ENCODE assay signal across 30 cellular contexts in genomic region chr1:22291926-22292788, GRCh38.
DNase-seq lines count a peak whose midpoint lies in the region; ATAC-seq, FAIRE-seq and TF ChIP-seq lines count a peak whose summit lies in the region.
"Had no signal": no experiment of that assay in that cellular context is flagged by ENCODE, and none has a peak within 500 bp of the region (broad histone marks: within the 10 kb centered on the region; RNA-seq: fewer than 3 reads in every experiment).

No MANE protein-coding gene starts in this region.

- H3K79me2 ChIP-seq in H1 (ENCODE audit: control insufficient read depth in 1 of 2, insufficient read depth in 2 of 2, low read length in 2 of 2): no peaks in the 10 kb centered on the region

- H3K23ac ChIP-seq in H1 (ENCODE audit: insufficient read length): no peak overlapping the region

- WGBS in H1 (ENCODE audit: extremely low coverage in 1 of 2, insufficient coverage in 1 of 2, insufficient read length in 1 of 2, insufficient replicate concordance in 2 of 2, low coverage in 1 of 2, low lambda C conversion rate in 2 of 2, missing lambda C conversion rate in 1 of 2), 2 experiments: 87% methylated on average over 17 of the region's 17 CpGs; no CpG with 5 or more reads in 1 of the 2 experiments
- 20 to 57% methylated on average over 17 of the region's 17 CpGs for WGBS in sigmoid colon, 2 donors

- H3K4me2 ChIP-seq in H1 (ENCODE audit: insufficient read depth in 1 of 2, low read depth in 2 of 2, low read length in 2 of 2): no peak overlapping the region
- H3K4me2 ChIP-seq: BLaER1 treated with 17β-estradiol and CSF1 and Interleukin-3, amounts not matched to agents 10 nM and 100 nM had no signal

- H3K4me3 ChIP-seq in H1 (ENCODE audit: extremely low read depth in 1 of 4, insufficient read depth in 2 of 4, low read depth in 3 of 4, low read length in 4 of 4) (no peak overlapping the region), sigmoid colon (no peak overlapping the region)
- H3K4me3 ChIP-seq: BLaER1 treated with 17β-estradiol and CSF1 and Interleukin-3, amounts not matched to agents 10 nM and 100 nM; esophagus muscularis mucosa; gastrocnemius medialis; right atrium auricular region; SJSA1; upper lobe of right lung had no signal

- H2BK12ac ChIP-seq in H1 (ENCODE audit: low read depth, low read length): no peak overlapping the region

- POLR2A ChIA-PET in H1 (lab: Charles Lee; ENCODE audit: partially characterized antibody): no interaction called here

- CTCF ChIA-PET in activated CD8-positive, alpha-beta memory T cell treated with anti-CD3 and anti-CD28 coated beads, Interleukin-2, amount 10 ng/mL, durations not matched to agents 7 days and 5 days (lab: Charles Lee): no interaction called here
- CTCF ChIA-PET in H1 (lab: Charles Lee; ENCODE audit: partially characterized antibody): interaction anchor here (0.7 to 3.1 kb wide), 13 partner anchors 10 to 263 kb away, joined by 3 to 15 read pairs (median 4); no protein-coding TSS in a partner anchor

- no peak for FAIRE-seq in H1 (lab: Jason Lieb, UNC)
- FAIRE-seq: G401.6, GM18507, HTR-8/SVneo, keratinocyte had no signal

- no peaks in the 10 kb centered on the region for H3K27me3 ChIP-seq in H1 (replicated peaks in 1 of 4; ENCODE audit: control insufficient read depth in 3 of 4, extremely low read depth in 1 of 4, insufficient read depth in 3 of 4, low read length in 3 of 4)
- H3K27me3 ChIP-seq in sigmoid colon: peaks cover 0 to 17% (median 0%) of the 10 kb centered on the region in 3 donors
- H3K27me3 ChIP-seq: BLaER1 treated with 17β-estradiol and CSF1 and Interleukin-3, amounts not matched to agents 10 nM and 100 nM; right atrium auricular region; SJSA1 had no signal

- no peak overlapping the region for H3K4ac ChIP-seq in H1 (replicated peaks; ENCODE audit: insufficient read length, low read depth, low read length)

- no peak overlapping the region for H4K91ac ChIP-seq in H1 (replicated peaks; ENCODE audit: insufficient read length, low read length)

- no peaks in the 10 kb centered on the region for H3K36me3 Mint-ChIP-seq in activated CD8-positive, alpha-beta memory T cell treated with anti-CD3 and anti-CD28 coated beads, Interleukin-2, amount 10 ng/mL, durations not matched to agents 7 days and 5 days
- H3K36me3 Mint-ChIP-seq in nephron (ENCODE audit: low read depth): no peaks in the 10 kb centered on the region

- no peaks in the 10 kb centered on the region for H4K20me1 ChIP-seq in H1 (replicated peaks in 1 of 2; ENCODE audit: control insufficient read depth in 1 of 2, insufficient read depth in 2 of 2, low read length in 2 of 2)
- H4K20me1 ChIP-seq: BLaER1 treated with 17β-estradiol and CSF1 and Interleukin-3, amounts not matched to agents 10 nM and 100 nM had no signal

- no peak overlapping the region for H2BK20ac ChIP-seq in H1 (ENCODE audit: low read length)

- H3K4me1 Mint-ChIP-seq in activated CD8-positive, alpha-beta memory T cell treated with anti-CD3 and anti-CD28 coated beads, Interleukin-2, amount 10 ng/mL, durations not matched to agents 7 days and 5 days: peaks cover 7% of the 10 kb centered on the region
- peaks cover 33% of the 10 kb centered on the region for H3K4me1 Mint-ChIP-seq in nephron

- H3K79me1 ChIP-seq in H1 (ENCODE audit: low read depth, low read length): no peaks in the 10 kb centered on the region

- 0 out of 4 replicates have a peak, but pooled peaks cover 0 to 7% of the 10 kb centered on the region in 2 experiments for H3K9me3 ChIP-seq in H1 (ENCODE audit: insufficient read depth in 2 of 2, low read depth in 1 of 2, low read length in 1 of 2)
- H3K9me3 ChIP-seq in sigmoid colon: peaks cover 0 to 2% (median 0%) of the 10 kb centered on the region in 4 donors
- H3K9me3 ChIP-seq: gastrocnemius medialis, upper lobe of right lung had no signal

- peak; percentile 19 for DNase-seq in activated CD8-positive, alpha-beta memory T cell treated with anti-CD3 and anti-CD28 coated beads, Interleukin-2, amount 10 ng/mL, durations not matched to agents 7 days and 5 days
- no peak for DNase-seq in activated CD8-positive, alpha-beta memory T cell treated with anti-CD3 and anti-CD28 coated beads, Interleukin-2, amount 50 U/mL, for 4 hours
- peak in 1 of 2 experiments; percentile 34 for DNase-seq in H1 (ENCODE audit: low read depth in 1 of 2, low spot score in 2 of 2)
- no peak for DNase-seq in NCI-H1105 (lab: John Stamatoyannopoulos, UW)
- DNase-seq in sigmoid colon: no peak
- DNase-seq: activated CD4-positive, alpha-beta T cell treated with anti-CD3 and anti-CD28 coated beads, Interleukin-2, amount 50 U/mL, for 1 hour; activated effector memory CD4-positive, alpha-beta T cell treated with Interleukin-2 at 50 U/mL for 16 hours; cerebellar nuclear complex; effector CD8-positive, alpha-beta T cell; gastrocnemius medialis; hypothalamus; NCI-H2081; NCI-H446 treated with DMSO at 0.1 percent for 48 hours; NK-92 treated with Interleukin-12 subunit alpha and Interleukin-12 subunit beta, amount 100 ng/mL, for 24 hours; stimulated activated naive CD8-positive, alpha-beta T cell treated with anti-CD3 and anti-CD28 coated beads, Interleukin-15, amount 100 ng/mL, for 72 hours; upper lobe of right lung; WERI-Rb-1 had no signal

- H2BK5ac ChIP-seq in H1 (ENCODE audit: low read depth, low read length): no peak overlapping the region

- H3K18ac ChIP-seq in H1 (ENCODE audit: extremely low read depth, low read length): 0 out of 2 replicates have a peak overlapping the region, but pooled peaks have one; percentile 4

- peaks cover 0 to 5% (median 2%) of the 10 kb centered on the region in 4 experiments; a peak in 2 of 7 replicates for H3K4me1 ChIP-seq in H1 (replicated peaks in 1 of 4; ENCODE audit: control insufficient read depth in 3 of 4, insufficient read depth in 4 of 4, low read length in 3 of 4)
- H3K4me1 ChIP-seq in sigmoid colon: no peaks in the 10 kb centered on the region
- H3K4me1 ChIP-seq: esophagus muscularis mucosa, gastrocnemius medialis, right atrium auricular region, SJSA1, upper lobe of right lung had no signal

- TF ChIP-seq CTCF in H1 (IDR thresholded peaks at IDR 0.05; ENCODE audit: control extremely low read depth in 1 of 3, insufficient read depth in 1 of 3, low read depth in 1 of 3, low read length in 3 of 3) (no peak), nephron (IDR thresholded peaks at IDR 0.05; ENCODE audit: unreplicated experiment in 3 of 3) (no peak), sigmoid colon (IDR thresholded peaks at IDR 0.05) (no peak)

- no peaks in the 10 kb centered on the region for H3K9me3 Mint-ChIP-seq in activated CD8-positive, alpha-beta memory T cell treated with anti-CD3 and anti-CD28 coated beads, Interleukin-2, amount 10 ng/mL, durations not matched to agents 7 days and 5 days (ENCODE audit: low read depth)
- H3K9me3 Mint-ChIP-seq in nephron: no peaks in the 10 kb centered on the region
- H3K9me3 Mint-ChIP-seq: stimulated activated naive CD8-positive, alpha-beta T cell treated with anti-CD3 and anti-CD28 coated beads, Interleukin-15, amount 100 ng/mL, for 72 hours; T-helper 2 cell treated with Interferon-gamma antibody and Interleukin-4, amounts not matched to agents 5 μg/mL and 100 μg/mL, for 36 hours had no signal

- no peak overlapping the region for H3K27ac Mint-ChIP-seq in activated CD8-positive, alpha-beta memory T cell treated with anti-CD3 and anti-CD28 coated beads, Interleukin-2, amount 10 ng/mL, durations not matched to agents 7 days and 5 days
- H3K27ac Mint-ChIP-seq in nephron: peak overlapping the region in 2 of 3 experiments; percentile 42 to 62
- H3K27ac Mint-ChIP-seq: stimulated activated naive CD8-positive, alpha-beta T cell treated with anti-CD3 and anti-CD28 coated beads, Interleukin-15, amount 100 ng/mL, for 72 hours; T-helper 2 cell treated with Interferon-gamma antibody and Interleukin-4, amounts not matched to agents 5 μg/mL and 100 μg/mL, for 36 hours had no signal

- no peak overlapping the region for H3K9ac ChIP-seq in H1 (replicated peaks in 1 of 4; ENCODE audit: extremely low read depth in 1 of 4, low read depth in 3 of 4, low read length in 3 of 4)
- H3K9ac ChIP-seq: BLaER1 treated with 17β-estradiol and CSF1 and Interleukin-3, amounts not matched to agents 10 nM and 100 nM had no signal

- TF ChIP-seq RAD21 in H1 (IDR thresholded peaks at IDR 0.05 in 1 of 2, conservative IDR thresholded peaks at IDR 0.05 in 1 of 2; ENCODE audit: low read depth in 2 of 2, low read length in 2 of 2): no peak

- no peak overlapping the region for H3K27ac ChIP-seq in H1 (ENCODE audit: low read depth, low read length)
- H3K27ac ChIP-seq in sigmoid colon: no peak overlapping the region
- H3K27ac ChIP-seq: BLaER1 treated with 17β-estradiol and CSF1 and Interleukin-3, amounts not matched to agents 10 nM and 100 nM; esophagus muscularis mucosa; gastrocnemius medialis; right atrium auricular region; SJSA1; upper lobe of right lung; WERI-Rb-1 had no signal

- H3K14ac ChIP-seq in H1 (ENCODE audit: insufficient read length): no peak overlapping the region

- intact Hi-C loops in sigmoid colon (cut with DNase I): no loop called here

- no peaks in the 10 kb centered on the region for H3K36me3 ChIP-seq in H1 (ENCODE audit: control insufficient read depth in 2 of 4, insufficient read depth in 4 of 4, low read length in 3 of 4)
- H3K36me3 ChIP-seq in sigmoid colon: no peaks in the 10 kb centered on the region
- H3K36me3 ChIP-seq: BLaER1 treated with 17β-estradiol and CSF1 and Interleukin-3, amounts not matched to agents 10 nM and 100 nM; esophagus muscularis mucosa; gastrocnemius medialis; right atrium auricular region; SJSA1; upper lobe of right lung; WERI-Rb-1 had no signal

- no peak overlapping the region for H2BK120ac ChIP-seq in H1 (replicated peaks; ENCODE audit: low read depth, low read length)

- H3K27me3 Mint-ChIP-seq in activated CD8-positive, alpha-beta memory T cell treated with anti-CD3 and anti-CD28 coated beads, Interleukin-2, amount 10 ng/mL, durations not matched to agents 7 days and 5 days: peaks cover 40% of the 10 kb centered on the region
- H3K27me3 Mint-ChIP-seq in nephron (ENCODE audit: low read depth): peaks cover 13% of the 10 kb centered on the region

- no peak overlapping the region for H4K5ac ChIP-seq in H1 (ENCODE audit: insufficient read length, low read depth, low read length)

- peak overlapping the region; percentile 31; the same call in 1 of the 2 replicates for H2AFZ ChIP-seq in H1 (ENCODE audit: low read length)

- no peak overlapping the region for H2AK5ac ChIP-seq in H1 (ENCODE audit: low read depth, low read length)

- TF ChIP-seq EP300 in H1 (IDR thresholded peaks at IDR 0.05; ENCODE audit: borderline replicate concordance in 1 of 2, low read depth in 2 of 2, low read length in 2 of 2) (no peak), sigmoid colon (IDR thresholded peaks at IDR 0.05) (no peak)

- H4K8ac ChIP-seq in H1 (ENCODE audit: extremely low read depth, insufficient read depth, low read length): no peak overlapping the region

- no peak overlapping the region for H3K4me3 Mint-ChIP-seq in activated CD8-positive, alpha-beta memory T cell treated with anti-CD3 and anti-CD28 coated beads, Interleukin-2, amount 10 ng/mL, durations not matched to agents 7 days and 5 days
- no peak overlapping the region for H3K4me3 Mint-ChIP-seq in nephron
- H3K4me3 Mint-ChIP-seq: stimulated activated naive CD8-positive, alpha-beta T cell treated with anti-CD3 and anti-CD28 coated beads, Interleukin-15, amount 100 ng/mL, for 72 hours; T-helper 2 cell treated with Interferon-gamma antibody and Interleukin-4, amounts not matched to agents 5 μg/mL and 100 μg/mL, for 36 hours had no signal

- no peak overlapping the region for H2BK15ac ChIP-seq in H1 (ENCODE audit: low read length)

- H3K23me2 ChIP-seq in H1 (ENCODE audit: low read depth, low read length): no peaks in the 10 kb centered on the region

- no peak for ATAC-seq in activated CD8-positive, alpha-beta memory T cell treated with anti-CD3 and anti-CD28 coated beads, Interleukin-2, amount 10 ng/mL, durations not matched to agents 7 days and 5 days
- ATAC-seq in GM21367 (IDR thresholded peaks at IDR 0.05; ENCODE audit: unreplicated experiment) (no peak), GM21360 (IDR thresholded peaks at IDR 0.05; ENCODE audit: unreplicated experiment) (no peak)
- ATAC-seq: gastrocnemius medialis; Panc1; stimulated activated naive CD8-positive, alpha-beta T cell treated with anti-CD3 and anti-CD28 coated beads, Interleukin-15, amount 100 ng/mL, for 72 hours; upper lobe of right lung had no signal

- H3K56ac ChIP-seq in H1 (replicated peaks; ENCODE audit: insufficient read length, low read depth, low read length): no peak overlapping the region

- no peak for TF ChIP-seq POLR2A in H1 (IDR thresholded peaks at IDR 0.05; ENCODE audit: control extremely low read depth in 1 of 2, low read depth in 2 of 2, low read length in 2 of 2)
- no peak for TF ChIP-seq POLR2A in sigmoid colon (IDR thresholded peaks at IDR 0.05)
